8 cellular contexts compared by ENCODE assay signal in the genomic region with DNA sequence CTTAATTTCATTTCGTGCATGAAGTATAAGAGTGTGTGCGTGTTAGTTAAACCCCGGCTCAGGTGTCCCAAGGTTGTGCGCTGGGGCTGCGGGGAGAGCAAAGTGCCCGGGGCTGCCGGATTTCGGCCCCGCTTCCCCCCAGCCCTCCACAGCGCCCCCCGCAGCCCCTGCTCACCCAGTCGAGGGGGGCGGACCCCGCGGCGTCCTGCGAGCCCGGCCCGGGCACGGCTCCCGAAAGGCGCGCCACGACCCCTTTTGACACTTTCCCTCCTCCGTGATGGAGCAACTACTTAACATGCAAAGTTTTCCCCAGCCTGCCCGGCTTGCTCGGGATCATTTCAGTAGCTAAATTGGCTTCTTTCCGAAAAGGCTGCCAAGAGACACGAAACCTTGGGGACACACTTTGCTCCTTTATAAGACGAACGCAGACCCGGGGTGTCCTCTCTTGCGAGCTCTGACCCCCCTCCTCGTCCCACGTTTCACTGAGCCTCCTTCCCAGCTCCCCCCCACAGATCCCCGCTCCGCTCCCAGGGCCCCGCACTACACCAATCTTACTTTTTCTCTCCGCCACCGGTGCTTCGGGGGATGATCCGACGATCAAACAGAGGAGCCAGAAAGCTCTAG. TPM values are rescaled to one million over a fixed set of nuclear protein-coding genes. Genes with fewer than 3 reads are reported as not detected.
DNase-seq lines count a peak whose midpoint lies in the region; ATAC-seq and TF ChIP-seq lines count a peak whose summit lies in the region.

No MANE protein-coding gene starts in this region.

- in situ Hi-C loops in G401 (cut with HindIII; ENCODE audit: low sequenced_read_pairs), result no loop called here

- H3K9me3 ChIP-seq in liver (ENCODE audit: control insufficient read depth in 4 of 4, low read length in 3 of 4), result no peaks in the 10 kb centered on the region

- peak overlapping the region; percentile 82 for H3K27ac Mint-ChIP-seq in stimulated activated naive B cell treated with anti-CD40 and anti-IgM and Interleukin-4, amounts not matched to agents 10 μg/mL and 1 μg/mL and 100 μg/mL, for 72 hours

- H3K4me3 ChIP-seq in liver (ENCODE audit: low read depth in 1 of 3, low read length in 3 of 3), result peak overlapping the region; percentile 61 to 68 (median 66)

- H3K27ac ChIP-seq in caudate nucleus (ENCODE audit: low read depth, low read length) (peak overlapping the region; percentile 8), liver (ENCODE audit: low read depth in 1 of 2, low read length in 2 of 2) (peak overlapping the region; percentile 78 to 79)

- H3K36me3 ChIP-seq in liver (ENCODE audit: control insufficient read depth in 4 of 4, insufficient read depth in 3 of 4, low read depth in 1 of 4, low read length in 3 of 4), result no peaks in the 10 kb centered on the region

- under 1% methylated on average over 43 of the region's 43 CpGs for WGBS in liver

- peak overlapping the region in 1 of 2 donors; percentile 56 for H3K9ac ChIP-seq in liver (ENCODE audit: low read depth in 1 of 2, low read length in 2 of 2)

- H3K36me3 Mint-ChIP-seq in stimulated activated naive B cell treated with anti-CD40 and anti-IgM and Interleukin-4, amounts not matched to agents 10 μg/mL and 1 μg/mL and 100 μg/mL, for 72 hours, result peaks cover 0 to 2% of the 10 kb centered on the region in 2 donors

- H3K4me1 Mint-ChIP-seq in stimulated activated naive B cell treated with anti-CD40 and anti-IgM and Interleukin-4, amounts not matched to agents 10 μg/mL and 1 μg/mL and 100 μg/mL, for 72 hours, result peaks cover 23 to 40% of the 10 kb centered on the region in 2 donors

- no peaks in the 10 kb centered on the region for H3K27me3 ChIP-seq in liver (ENCODE audit: control insufficient read depth in 4 of 4, insufficient read depth in 4 of 4, low read length in 3 of 4)

- no peak for TF ChIP-seq CTCF in liver (IDR thresholded peaks at IDR 0.05; ENCODE audit: low read depth, low read length, missing input control)

- peaks cover 4 to 28% (median 18%) of the 10 kb centered on the region in 4 donors for H3K4me1 ChIP-seq in liver (ENCODE audit: control insufficient read depth in 4 of 4, insufficient read depth in 4 of 4, low read length in 3 of 4)

- ATAC-seq in stimulated activated naive B cell treated with anti-CD40 and anti-IgM and Interleukin-4, amounts not matched to agents 10 μg/mL and 1 μg/mL and 100 μg/mL, for 72 hours (replicated peaks), result peak in 1 of 2 donors; percentile 4
- ATAC-seq in HG02588 (IDR thresholded peaks at IDR 0.05; ENCODE audit: unreplicated experiment), result no peak
- ATAC-seq in HG03342 (IDR thresholded peaks at IDR 0.05; ENCODE audit: unreplicated experiment), result no peak

- DNase-seq in G401 (ENCODE audit: low spot score) (peak; percentile 48), OCI-M1 (lab: John Stamatoyannopoulos, UW) (peak; percentile 25), caudate nucleus (lab: John Stamatoyannopoulos, UW) (peak in 30 of 61 donors; percentile 8 to 69 (median 30)), H4 (ENCODE audit: low spot score) (no peak)
- no peak for DNase-seq in stimulated activated naive B cell treated with anti-CD40 and anti-IgM and Interleukin-4, amounts not matched to agents 10 μg/mL and 1 μg/mL and 100 μg/mL, for 72 hours

- H3K27me3 Mint-ChIP-seq in stimulated activated naive B cell treated with anti-CD40 and anti-IgM and Interleukin-4, amounts not matched to agents 10 μg/mL and 1 μg/mL and 100 μg/mL, for 72 hours, result peaks cover 8 to 22% of the 10 kb centered on the region in 2 donors

- peak overlapping the region; percentile 82 to 97 for H3K4me3 Mint-ChIP-seq in stimulated activated naive B cell treated with anti-CD40 and anti-IgM and Interleukin-4, amounts not matched to agents 10 μg/mL and 1 μg/mL and 100 μg/mL, for 72 hours

- H3K9me3 Mint-ChIP-seq in stimulated activated naive B cell treated with anti-CD40 and anti-IgM and Interleukin-4, amounts not matched to agents 10 μg/mL and 1 μg/mL and 100 μg/mL, for 72 hours, result no peaks in the 10 kb centered on the region

- TF ChIP-seq RAD21 in liver (IDR thresholded peaks at IDR 0.05), result no peak

TF ChIP-seq in liver, 16 proteins besides CTCF, POLR2A, EP300 and RAD21:
- no peak for TF ChIP-seq HNF4G (IDR thresholded peaks at IDR 0.05)
- no peak for TF ChIP-seq HNF4A (conservative IDR thresholded peaks at IDR 0.05)
- no peak for TF ChIP-seq JUND (IDR thresholded peaks at IDR 0.05)
- TF ChIP-seq SP1 (IDR thresholded peaks at IDR 0.05), result no peak
- TF ChIP-seq NR2F2 (IDR thresholded peaks at IDR 0.05), result no peak
- TF ChIP-seq ZBTB33 (IDR thresholded peaks at IDR 0.05), result no peak
- no peak for TF ChIP-seq FOXA1 (IDR thresholded peaks at IDR 0.05)
- no peak for TF ChIP-seq FOXA2 (IDR thresholded peaks at IDR 0.05)
- TF ChIP-seq MAX (IDR thresholded peaks at IDR 0.05), result no peak
- TF ChIP-seq EGR1 (IDR thresholded peaks at IDR 0.05; ENCODE audit: low read depth in 2 of 2), result no peak
- TF ChIP-seq YY1 (IDR thresholded peaks at IDR 0.05), result no peak
- no peak for TF ChIP-seq TAF1 (conservative IDR thresholded peaks at IDR 0.05)
- no peak for TF ChIP-seq GABPA (IDR thresholded peaks at IDR 0.05 in 1 of 2, conservative IDR thresholded peaks at IDR 0.05 in 1 of 2)
- TF ChIP-seq, protein P1, sequence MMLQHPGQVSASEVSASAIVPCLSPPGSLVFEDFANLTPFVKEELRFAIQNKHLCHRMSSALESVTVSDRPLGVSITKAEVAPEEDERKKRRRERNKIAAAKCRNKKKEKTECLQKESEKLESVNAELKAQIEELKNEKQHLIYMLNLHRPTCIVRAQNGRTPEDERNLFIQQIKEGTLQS (IDR thresholded peaks at IDR 0.05), result no peak
- TF ChIP-seq, protein P2, sequence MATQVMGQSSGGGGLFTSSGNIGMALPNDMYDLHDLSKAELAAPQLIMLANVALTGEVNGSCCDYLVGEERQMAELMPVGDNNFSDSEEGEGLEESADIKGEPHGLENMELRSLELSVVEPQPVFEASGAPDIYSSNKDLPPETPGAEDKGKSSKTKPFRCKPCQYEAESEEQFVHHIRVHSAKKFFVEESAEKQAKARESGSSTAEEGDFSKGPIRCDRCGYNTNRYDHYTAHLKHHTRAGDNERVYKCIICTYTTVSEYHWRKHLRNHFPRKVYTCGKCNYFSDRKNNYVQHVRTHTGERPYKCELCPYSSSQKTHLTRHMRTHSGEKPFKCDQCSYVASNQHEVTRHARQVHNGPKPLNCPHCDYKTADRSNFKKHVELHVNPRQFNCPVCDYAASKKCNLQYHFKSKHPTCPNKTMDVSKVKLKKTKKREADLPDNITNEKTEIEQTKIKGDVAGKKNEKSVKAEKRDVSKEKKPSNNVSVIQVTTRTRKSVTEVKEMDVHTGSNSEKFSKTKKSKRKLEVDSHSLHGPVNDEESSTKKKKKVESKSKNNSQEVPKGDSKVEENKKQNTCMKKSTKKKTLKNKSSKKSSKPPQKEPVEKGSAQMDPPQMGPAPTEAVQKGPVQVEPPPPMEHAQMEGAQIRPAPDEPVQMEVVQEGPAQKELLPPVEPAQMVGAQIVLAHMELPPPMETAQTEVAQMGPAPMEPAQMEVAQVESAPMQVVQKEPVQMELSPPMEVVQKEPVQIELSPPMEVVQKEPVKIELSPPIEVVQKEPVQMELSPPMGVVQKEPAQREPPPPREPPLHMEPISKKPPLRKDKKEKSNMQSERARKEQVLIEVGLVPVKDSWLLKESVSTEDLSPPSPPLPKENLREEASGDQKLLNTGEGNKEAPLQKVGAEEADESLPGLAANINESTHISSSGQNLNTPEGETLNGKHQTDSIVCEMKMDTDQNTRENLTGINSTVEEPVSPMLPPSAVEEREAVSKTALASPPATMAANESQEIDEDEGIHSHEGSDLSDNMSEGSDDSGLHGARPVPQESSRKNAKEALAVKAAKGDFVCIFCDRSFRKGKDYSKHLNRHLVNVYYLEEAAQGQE (IDR thresholded peaks at IDR 0.05), result no peak
- TF ChIP-seq RXRA (IDR thresholded peaks at IDR 0.05), result no peak

RNA-seq across cellular contexts. Expression of gene C17orf58, which starts 0.6 kb away (rescaled TPM):
- 22.6 and 32.6 TPM in 2 replicates for total RNA-seq in G401 (2014; rRNA removed; shearing (Covaris generic))
- total RNA-seq in liver, result 10 to 100 TPM in 1 of 2 donors, 1 to 10 TPM in 1; 6.4 to 13.4 TPM
- 10 to 100 TPM in 1 of 2 donors, 1 to 10 TPM in 1; 9.3 to 10.3 TPM for polyA plus RNA-seq in liver
- 20.3 and 25.5 TPM in 2 replicates for total RNA-seq in H4 (2014; rRNA removed; shearing (Covaris generic))

RNA-seq across cellular contexts. Expression of gene KPNA2, which starts 39.9 kb away (rescaled TPM):
- total RNA-seq in G401 (2014; rRNA removed; shearing (Covaris generic)), result 148 and 199 TPM in 2 replicates
- total RNA-seq in liver, result 10 to 100 TPM; 10.5 to 61.1 TPM
- 10 to 100 TPM; 15.4 to 20.2 TPM for polyA plus RNA-seq in liver
- total RNA-seq in H4 (2014; rRNA removed; shearing (Covaris generic)), result 394 and 483 TPM in 2 replicates

Comparison
In these comparisons a context has a peak if more than half of its experiments do, and no peak if none do; other contexts are left out.
1. DNase-seq: peak in G401 (single experiment) and OCI-M1 (single experiment); none in stimulated activated naive B cell treated with anti-CD40 and anti-IgM and Interleukin-4, amounts not matched to agents 10 μg/mL and 1 μg/mL and 100 μg/mL, for 72 hours (single experiment) and H4 (single experiment).